ENCODE assay signal across 12 cellular contexts in genomic region chr13:90445179-90445578, GRCh38.
A peak's percentile ranks its signal among the peaks of the same experiment; 100 is the strongest.
DNase-seq lines count a peak whose midpoint lies in the region; ATAC-seq and TF ChIP-seq lines count a peak whose summit lies in the region.
"Had no signal": no experiment of that assay in that cellular context is flagged by ENCODE, and none has a peak within 500 bp of the region (broad histone marks: within the 10 kb centered on the region; RNA-seq: fewer than 3 reads in every experiment).

No MANE protein-coding gene starts in this region.

- DNase-seq in BJ (ENCODE audit: low read depth) = peak; percentile 83
- DNase-seq in M059J (ENCODE audit: low read depth) = peak; percentile 90
- DNase-seq in dermis blood vessel endothelial cell = peak; percentile 20
- DNase-seq in mesothelial cell of epicardium (ENCODE audit: low spot score in 2 of 2, unreplicated experiment in 2 of 2) = no peak
- no peak for DNase-seq in GM10248 (ENCODE audit: extremely low spot score)
- no peak for DNase-seq in DMS79 treated with DMSO at 0.1 percent for 48 hours (lab: John Stamatoyannopoulos, UW)
- no peak for DNase-seq in NCI-H1417 treated with DMSO at 0.1 percent for 48 hours (lab: John Stamatoyannopoulos, UW)
- DNase-seq: DMS79; NCI-H510A treated with DMSO at 0.1 percent for 48 hours; stimulated activated CD4-positive, alpha-beta T cell treated with anti-CD3 and anti-CD28 coated beads, Interleukin-2, amount 100 ng/mL, for 24 hours had no signal

- peak overlapping the region; percentile 87 for H3K27ac Mint-ChIP-seq in mesothelial cell of epicardium
- no peak overlapping the region for H3K27ac Mint-ChIP-seq in activated T-helper 17 cell treated with anti-CD3 and anti-CD28 coated beads, Interleukin-2, amount 50 U/mL, for 72 hours

- H3K27me3 ChIP-seq in BJ (ENCODE audit: control insufficient read depth, insufficient read depth, low read length) = no peaks in the 10 kb centered on the region

- H3K4me3 ChIP-seq in BJ (ENCODE audit: low read depth, low read length) = no peak overlapping the region

- CTCF ChIA-PET in BJ (lab: Yijun Ruan, JAX) (interaction anchor here (1.3 kb wide), 1 partner anchor 17 kb away, joined by 4 read pairs; no protein-coding TSS in a partner anchor), GM10248 (lab: Yijun Ruan, JAX) (interaction anchor here (1.1 kb wide), 1 partner anchor 9 kb away, joined by 3 read pairs; no protein-coding TSS in a partner anchor)

- H3K36me3 ChIP-seq in BJ (ENCODE audit: control insufficient read depth, insufficient read depth, low read length) = no peaks in the 10 kb centered on the region; the same call in 1 of the 2 replicates

- peaks cover 10% of the 10 kb centered on the region for H3K9me3 Mint-ChIP-seq in mesothelial cell of epicardium
- no peaks in the 10 kb centered on the region for H3K9me3 Mint-ChIP-seq in activated T-helper 17 cell treated with anti-CD3 and anti-CD28 coated beads, Interleukin-2, amount 50 U/mL, for 72 hours

- H3K4me1 Mint-ChIP-seq in mesothelial cell of epicardium = peaks cover 11% of the 10 kb centered on the region
- no peaks in the 10 kb centered on the region for H3K4me1 Mint-ChIP-seq in activated T-helper 17 cell treated with anti-CD3 and anti-CD28 coated beads, Interleukin-2, amount 50 U/mL, for 72 hours

- POLR2A ChIA-PET in BJ (lab: Charles Lee) = interaction anchor here (0.8 kb wide), 1 partner anchor 75 kb away, joined by 3 read pairs; no protein-coding TSS in a partner anchor
- POLR2A ChIA-PET in GM10248 (lab: Yijun Ruan, JAX) = no interaction called here

- no peak overlapping the region for H3K4me3 Mint-ChIP-seq in mesothelial cell of epicardium
- no peak overlapping the region for H3K4me3 Mint-ChIP-seq in activated T-helper 17 cell treated with anti-CD3 and anti-CD28 coated beads, Interleukin-2, amount 50 U/mL, for 72 hours
- H3K4me3 Mint-ChIP-seq: brain had no signal

- H3K27me3 Mint-ChIP-seq in mesothelial cell of epicardium (ENCODE audit: low read depth) = no peaks in the 10 kb centered on the region
- no peaks in the 10 kb centered on the region for H3K27me3 Mint-ChIP-seq in activated T-helper 17 cell treated with anti-CD3 and anti-CD28 coated beads, Interleukin-2, amount 50 U/mL, for 72 hours
- H3K27me3 Mint-ChIP-seq: brain had no signal

- no peak for ATAC-seq in activated T-helper 17 cell treated with anti-CD3 and anti-CD28 coated beads, Interleukin-2, amount 50 U/mL, for 72 hours (replicated peaks)

- TF ChIP-seq CTCF in BJ (IDR thresholded peaks at IDR 0.05; ENCODE audit: insufficient read depth, low read depth, low read length) (no peak), mesothelial cell of epicardium (IDR thresholded peaks at IDR 0.05; ENCODE audit: unreplicated experiment) (no peak), GM10248 (IDR thresholded peaks at IDR 0.05; ENCODE audit: control extremely low read depth, extremely low read depth, low read depth, missing control alignments) (no peak)

- H3K36me3 Mint-ChIP-seq in mesothelial cell of epicardium = no peaks in the 10 kb centered on the region
- no peaks in the 10 kb centered on the region for H3K36me3 Mint-ChIP-seq in activated T-helper 17 cell treated with anti-CD3 and anti-CD28 coated beads, Interleukin-2, amount 50 U/mL, for 72 hours (ENCODE audit: low read depth)
- H3K36me3 Mint-ChIP-seq: brain had no signal

Comparison
In these comparisons a context has a peak if more than half of its experiments do, and no peak if none do; other contexts are left out.
1. DNase-seq: peak in BJ (single experiment), M059J (single experiment) and dermis blood vessel endothelial cell (single experiment); none in mesothelial cell of epicardium (0 of 2), GM10248 (single experiment), DMS79 treated with DMSO at 0.1 percent for 48 hours (single experiment) and NCI-H1417 treated with DMSO at 0.1 percent for 48 hours (single experiment).